ENCODE assay signal across 11 cellular contexts in genomic region chr21:44294391-44295162, GRCh38. TPM values are rescaled to one million over a fixed set of nuclear protein-coding genes. Genes with fewer than 3 reads are reported as not detected.
A peak's percentile ranks its signal among the peaks of the same experiment; 100 is the strongest.
DNase-seq lines count a peak whose midpoint lies in the region; ATAC-seq and TF ChIP-seq lines count a peak whose summit lies in the region.
"Had no signal": no experiment of that assay in that cellular context is flagged by ENCODE, and none has a peak within 500 bp of the region (broad histone marks: within the 10 kb centered on the region; RNA-seq: fewer than 3 reads in every experiment).

No MANE protein-coding gene starts in this region.

- no peak overlapping the region for H3K4me3 ChIP-seq in CD4-positive, alpha-beta memory T cell (ENCODE audit: low read length in 2 of 2)
- H3K4me3 ChIP-seq in Peyer's patch (no peak overlapping the region), left lung (no peak overlapping the region)

- CTCF ChIA-PET in CD4-positive, alpha-beta memory T cell (lab: Charles Lee; ENCODE audit: partially characterized antibody) = no interaction called here

- peaks cover 59% of the 10 kb centered on the region for H3K4me1 ChIP-seq in CD4-positive, alpha-beta memory T cell (ENCODE audit: insufficient read depth, low read length)
- H3K4me1 ChIP-seq in Peyer's patch (peaks cover 5 to 19% (median 10%) of the 10 kb centered on the region in 4 donors), left lung (peaks cover 4 to 24% of the 10 kb centered on the region in 2 donors)

- peaks cover 0 to 3% of the 10 kb centered on the region in 2 donors for H3K36me3 Mint-ChIP-seq in CD4-positive, alpha-beta memory T cell

- peak overlapping the region in 4 of 7 donors; percentile 29 to 67 (median 55) for H3K27ac Mint-ChIP-seq in CD4-positive, alpha-beta memory T cell
- H3K27ac Mint-ChIP-seq: activated T-helper 17 cell treated with anti-CD3 and anti-CD28 coated beads, Interleukin-2, amount 50 U/mL, for 72 hours had no signal

- TF ChIP-seq POLR2A in Peyer's patch (IDR thresholded peaks at IDR 0.05) = no peak

- peaks cover 0 to 2% (median 0%) of the 10 kb centered on the region in 8 donors for H3K9me3 Mint-ChIP-seq in CD4-positive, alpha-beta memory T cell
- H3K9me3 Mint-ChIP-seq: activated T-helper 17 cell treated with anti-CD3 and anti-CD28 coated beads, Interleukin-2, amount 50 U/mL, for 72 hours had no signal

- intact Hi-C loops in CD4-positive, alpha-beta memory T cell (cut with micrococcal nuclease) = no loop called here
- intact Hi-C loops in left lung (cut with DNase I) = no loop called here

- no peak overlapping the region for H3K27ac ChIP-seq in CD4-positive, alpha-beta memory T cell (ENCODE audit: low read depth, low read length)
- H3K27ac ChIP-seq in Peyer's patch (peak overlapping the region in 1 of 4 donors; percentile 1), left lung (no peak overlapping the region)

- H3K27me3 Mint-ChIP-seq in CD4-positive, alpha-beta memory T cell = no peaks in the 10 kb centered on the region
- H3K27me3 Mint-ChIP-seq: activated T-helper 17 cell treated with anti-CD3 and anti-CD28 coated beads, Interleukin-2, amount 50 U/mL, for 72 hours had no signal

- TF ChIP-seq CTCF in Peyer's patch (IDR thresholded peaks at IDR 0.05) (no peak), left lung (IDR thresholded peaks at IDR 0.05) (no peak)

- H3K27me3 ChIP-seq in CD4-positive, alpha-beta memory T cell (ENCODE audit: insufficient read depth, low read length) = no peaks in the 10 kb centered on the region
- H3K27me3 ChIP-seq in Peyer's patch (no peaks in the 10 kb centered on the region), left lung (peaks cover 0 to 44% of the 10 kb centered on the region in 2 donors)

- H3K9me3 ChIP-seq in CD4-positive, alpha-beta memory T cell (ENCODE audit: control insufficient read depth in 1 of 2, low read length in 2 of 2) = no peaks in the 10 kb centered on the region
- H3K9me3 ChIP-seq in Peyer's patch (no peaks in the 10 kb centered on the region), left lung (no peaks in the 10 kb centered on the region)

- H3K4me3 Mint-ChIP-seq in CD4-positive, alpha-beta memory T cell = peak overlapping the region in 2 of 8 donors; percentile 38 to 59
- H3K4me3 Mint-ChIP-seq: activated T-helper 17 cell treated with anti-CD3 and anti-CD28 coated beads, Interleukin-2, amount 50 U/mL, for 72 hours had no signal

- DNase-seq in CD4-positive, alpha-beta memory T cell = peak; percentile 15 to 56 (median 27)
- DNase-seq in Peyer's patch (peak in 2 of 3 donors; percentile 45 to 70), left lung (peak; percentile 70 to 71), NCI-H2107 treated with DMSO at 0.1 percent for 48 hours (lab: John Stamatoyannopoulos, UW; ENCODE audit: unreplicated experiment) (no peak), hippocampal formation (lab: John Stamatoyannopoulos, UW) (no peak)
- DNase-seq in activated CD4-positive, alpha-beta T cell treated with anti-CD3 and anti-CD28 coated beads for 4 hours = no peak
- DNase-seq: DMS 273 treated with DMSO at 0.1 percent for 48 hours, NCI-H1436 treated with DMSO at 0.1 percent for 48 hours had no signal

- POLR2A ChIA-PET in CD4-positive, alpha-beta memory T cell (lab: Charles Lee; ENCODE audit: partially characterized antibody) = interaction anchor here (1.0 kb wide), 1 partner anchor 9 kb away, joined by 3 read pairs; no protein-coding TSS in a partner anchor

- peaks cover 18 to 45% (median 33%) of the 10 kb centered on the region in 4 donors for H3K4me1 Mint-ChIP-seq in CD4-positive, alpha-beta memory T cell

- H3K36me3 ChIP-seq in CD4-positive, alpha-beta memory T cell (ENCODE audit: insufficient read depth, low read length) = no peaks in the 10 kb centered on the region
- H3K36me3 ChIP-seq in Peyer's patch (no peaks in the 10 kb centered on the region), left lung (no peaks in the 10 kb centered on the region)

- no peak for ATAC-seq in left lung
- ATAC-seq: activated T-helper 17 cell treated with anti-CD3 and anti-CD28 coated beads, Interleukin-2, amount 50 U/mL, for 72 hours had no signal

RNA-seq across cellular contexts. Expression of gene PFKL, which starts 5.3 kb away (rescaled TPM):
- 100 to 1,000 TPM; 143 to 145 TPM for total RNA-seq in CD4-positive, alpha-beta memory T cell
- 100 to 1,000 TPM; 132 to 134 TPM for polyA plus RNA-seq in CD4-positive, alpha-beta memory T cell
- 100 to 1,000 TPM; 192 to 404 (median 274) TPM for total RNA-seq in Peyer's patch
- total RNA-seq in left lung = 100 to 1,000 TPM; 109 to 116 TPM

RNA-seq across cellular contexts. Expression of gene AIRE, which starts 8.9 kb away (rescaled TPM):
- not detected for total RNA-seq in CD4-positive, alpha-beta memory T cell
- 1 to 10 TPM in 1 of 2 donors, under 1 TPM in 1; 0.32 to 2.3 TPM for polyA plus RNA-seq in CD4-positive, alpha-beta memory T cell
- total RNA-seq in Peyer's patch = 1 to 10 TPM in 1 of 4 donors, not detected in 3; 1.7 TPM
- under 1 TPM in 1 of 2 donors, not detected in 1; 0.06 TPM for total RNA-seq in left lung
- total RNA-seq: activated T-helper 17 cell treated with anti-CD3 and anti-CD28 coated beads, Interleukin-2, amount 50 U/mL, for 72 hours had no signal

RNA-seq across cellular contexts. Expression of gene DNMT3L, which starts 32.9 kb away (rescaled TPM):
- not detected for total RNA-seq in CD4-positive, alpha-beta memory T cell
- not detected for polyA plus RNA-seq in CD4-positive, alpha-beta memory T cell
- total RNA-seq in Peyer's patch (not detected), left lung (not detected)
- total RNA-seq: activated T-helper 17 cell treated with anti-CD3 and anti-CD28 coated beads, Interleukin-2, amount 50 U/mL, for 72 hours; endothelial cell of umbilical vein; mononuclear cell had no signal
- polyA plus RNA-seq: endothelial cell of umbilical vein had no signal

RNA-seq across cellular contexts. Expression of gene CFAP410, which starts 44.6 kb away (rescaled TPM):
- total RNA-seq in CD4-positive, alpha-beta memory T cell = 10 to 100 TPM; 51.7 to 55.2 TPM
- 10 to 100 TPM; 20.1 to 32.4 TPM for polyA plus RNA-seq in CD4-positive, alpha-beta memory T cell
- 10 to 100 TPM; 20.5 to 50.6 (median 39.9) TPM for total RNA-seq in Peyer's patch
- total RNA-seq in left lung = 10 to 100 TPM; 20.8 to 21.4 TPM

RNA-seq across cellular contexts. Expression of gene ICOSLG, which starts 53.8 kb away (rescaled TPM):
- 1 to 10 TPM; 4.2 to 4.9 TPM for total RNA-seq in CD4-positive, alpha-beta memory T cell
- polyA plus RNA-seq in CD4-positive, alpha-beta memory T cell = 1 to 10 TPM; 1.0 to 4.1 TPM
- 10 to 100 TPM in 2 of 4 donors, 1 to 10 TPM in 2; 6.3 to 38.0 (median 9.3) TPM for total RNA-seq in Peyer's patch
- 1 to 10 TPM; 3.9 to 4.6 TPM for total RNA-seq in left lung

Comparison
In these comparisons a context has a peak if more than half of its experiments do, and no peak if none do; other contexts are left out.
1. DNase-seq: peak in CD4-positive, alpha-beta memory T cell (5 of 5), Peyer's patch (2 of 3) and left lung (2 of 2); none in NCI-H2107 treated with DMSO at 0.1 percent for 48 hours (single experiment), activated CD4-positive, alpha-beta T cell treated with anti-CD3 and anti-CD28 coated beads for 4 hours (0 of 2) and hippocampal formation (0 of 2).